ENCODE assay signal across 8 cellular contexts in genomic region chr7:150988230-150989226, GRCh38. TPM values are rescaled to one million over a fixed set of nuclear protein-coding genes. Genes with fewer than 3 reads are reported as not detected.
DNase-seq lines count a peak whose midpoint lies in the region; ATAC-seq, FAIRE-seq and TF ChIP-seq lines count a peak whose summit lies in the region.

No MANE protein-coding gene starts in this region.

- H3K4me3 Mint-ChIP-seq in effector memory CD8-positive, alpha-beta T cell: peak overlapping the region; percentile 39 to 48
- H3K4me3 Mint-ChIP-seq in stimulated activated naive CD8-positive, alpha-beta T cell treated with anti-CD3 and anti-CD28 coated beads, Interleukin-15, Interleukin-2, amounts not matched to agents 100 ng/mL and 50 ng/mL, for 24 hours: peak overlapping the region; percentile 5

- H3K36me3 ChIP-seq in mesodermal cell (ENCODE audit: control insufficient read depth, insufficient read depth, low read length): no peaks in the 10 kb centered on the region

- no peak overlapping the region for H3K27ac Mint-ChIP-seq in effector memory CD8-positive, alpha-beta T cell
- H3K27ac Mint-ChIP-seq in stimulated activated naive CD8-positive, alpha-beta T cell treated with anti-CD3 and anti-CD28 coated beads, Interleukin-15, Interleukin-2, amounts not matched to agents 100 ng/mL and 50 ng/mL, for 24 hours: no peak overlapping the region

- 30 to 32% methylated on average over 20 of the region's 31 CpGs for WGBS in mesodermal cell (ENCODE audit: insufficient coverage in 2 of 2), 2 experiments

- peaks cover 17 to 60% of the 10 kb centered on the region in 2 donors for H3K27me3 Mint-ChIP-seq in effector memory CD8-positive, alpha-beta T cell
- H3K27me3 Mint-ChIP-seq in stimulated activated naive CD8-positive, alpha-beta T cell treated with anti-CD3 and anti-CD28 coated beads, Interleukin-15, Interleukin-2, amounts not matched to agents 100 ng/mL and 50 ng/mL, for 24 hours: peaks cover 24% of the 10 kb centered on the region

- H3K4me1 Mint-ChIP-seq in effector memory CD8-positive, alpha-beta T cell (ENCODE audit: low read depth in 2 of 2): peaks cover 15 to 19% of the 10 kb centered on the region in 2 donors
- H3K4me1 Mint-ChIP-seq in stimulated activated naive CD8-positive, alpha-beta T cell treated with anti-CD3 and anti-CD28 coated beads, Interleukin-15, Interleukin-2, amounts not matched to agents 100 ng/mL and 50 ng/mL, for 24 hours (ENCODE audit: low read depth): peaks cover 10% of the 10 kb centered on the region

- no peak overlapping the region for H3K27ac ChIP-seq in 22Rv1
- no peak overlapping the region for H3K27ac ChIP-seq in mesodermal cell (ENCODE audit: low read depth, low read length, severe bottlenecking)

- peaks cover 0 to 15% of the 10 kb centered on the region in 2 donors for H3K9me3 Mint-ChIP-seq in effector memory CD8-positive, alpha-beta T cell
- peaks cover 18% of the 10 kb centered on the region for H3K9me3 Mint-ChIP-seq in stimulated activated naive CD8-positive, alpha-beta T cell treated with anti-CD3 and anti-CD28 coated beads, Interleukin-15, Interleukin-2, amounts not matched to agents 100 ng/mL and 50 ng/mL, for 24 hours

- peak; percentile 80 for ATAC-seq in effector memory CD8-positive, alpha-beta T cell (replicated peaks)
- no peak for ATAC-seq in GM21529 (IDR thresholded peaks at IDR 0.05; ENCODE audit: unreplicated experiment)

- peak; percentile 96 for TF ChIP-seq CTCF in 22Rv1 (IDR thresholded peaks at IDR 0.05)

- H3K4me1 ChIP-seq in mesodermal cell (ENCODE audit: control insufficient read depth, insufficient read depth, low read length, poor library complexity, severe bottlenecking): peaks cover 8% of the 10 kb centered on the region

- H3K9me3 ChIP-seq in mesodermal cell (ENCODE audit: control insufficient read depth, low read length): peaks cover 7% of the 10 kb centered on the region

- FAIRE-seq in GM19239 (lab: Jason Lieb, UNC): no peak

- peak; percentile 75 for DNase-seq in GM19239 (ENCODE audit: insufficient read length, low spot score)
- DNase-seq in NCI-H345 treated with DMSO at 0.1 percent for 48 hours (lab: John Stamatoyannopoulos, UW; ENCODE audit: unreplicated experiment): peak; percentile 43
- DNase-seq in activated CD8-positive, alpha-beta memory T cell treated with anti-CD3 and anti-CD28 coated beads for 1 hour (ENCODE audit: extremely low read depth in 1 of 2, low read depth in 1 of 2): peak; percentile 45 to 49
- DNase-seq in effector memory CD8-positive, alpha-beta T cell: peak; percentile 59 to 71 (median 66)

- peaks cover 10% of the 10 kb centered on the region for H3K36me3 Mint-ChIP-seq in effector memory CD8-positive, alpha-beta T cell (ENCODE audit: insufficient read depth)
- no peaks in the 10 kb centered on the region for H3K36me3 Mint-ChIP-seq in stimulated activated naive CD8-positive, alpha-beta T cell treated with anti-CD3 and anti-CD28 coated beads, Interleukin-15, Interleukin-2, amounts not matched to agents 100 ng/mL and 50 ng/mL, for 24 hours (ENCODE audit: low read depth)

- peak overlapping the region; percentile 11 for H3K4me3 ChIP-seq in mesodermal cell (ENCODE audit: extremely low read depth, insufficient read depth, low read length, poor library complexity, severe bottlenecking)

RNA-seq across cellular contexts. Expression of gene NOS3, which starts 2.3 kb away (rescaled TPM):
- 27.8 TPM for polyA plus RNA-seq in mesodermal cell (2013, experiment 1 of 2)
- polyA plus RNA-seq in mesodermal cell (2013, experiment 2 of 2): 18.2 TPM

RNA-seq across cellular contexts. Expression of gene KCNH2, which starts 10.4 kb away (rescaled TPM):
- 10.4 TPM for polyA plus RNA-seq in mesodermal cell (2013, experiment 1 of 2)
- polyA plus RNA-seq in mesodermal cell (2013, experiment 2 of 2): 8.6 TPM

RNA-seq across cellular contexts. Expression of gene ATG9B, which starts 35.8 kb away (rescaled TPM):
- 2.4 TPM for polyA plus RNA-seq in mesodermal cell (2013, experiment 1 of 2)
- 1.8 TPM for polyA plus RNA-seq in mesodermal cell (2013, experiment 2 of 2)

RNA-seq across cellular contexts. Expression of gene ABCB8, which starts 39.7 kb away (rescaled TPM):
- 26.9 TPM for polyA plus RNA-seq in mesodermal cell (2013, experiment 1 of 2)
- 23.8 TPM for polyA plus RNA-seq in mesodermal cell (2013, experiment 2 of 2)

RNA-seq across cellular contexts. Expression of gene ASIC3, which starts 59.8 kb away (rescaled TPM):
- polyA plus RNA-seq in mesodermal cell (2013, experiment 1 of 2): 4.0 TPM
- polyA plus RNA-seq in mesodermal cell (2013, experiment 2 of 2): 2.7 TPM
